In the genomic region with DNA sequence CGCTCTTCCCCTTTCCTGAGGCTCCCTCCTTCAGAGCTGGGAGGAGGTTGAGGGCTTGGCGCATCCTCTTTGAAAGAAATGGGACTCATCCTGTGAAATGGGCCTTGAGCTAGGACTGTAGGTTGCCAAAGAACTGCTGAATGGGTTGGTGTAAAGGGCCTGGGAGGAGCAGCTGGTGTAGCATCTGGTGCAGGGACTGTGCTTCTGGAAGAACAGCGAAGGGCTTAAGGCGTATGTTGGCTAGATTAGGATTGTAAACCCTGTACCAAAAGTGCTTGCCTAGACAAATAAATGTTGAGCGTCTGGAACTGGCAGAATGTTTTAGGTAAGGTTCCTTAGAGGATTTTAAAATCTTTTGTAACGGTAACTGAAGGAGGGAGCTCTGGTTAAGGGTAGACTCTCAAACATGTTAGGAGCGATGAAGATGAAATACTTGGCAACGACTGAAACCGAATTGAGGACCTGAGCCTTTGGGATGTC, we compare ENCODE assay signal across 8 cellular contexts. TPM values are rescaled to one million over a fixed set of nuclear protein-coding genes. Genes with fewer than 3 reads are reported as not detected.
A peak's percentile ranks its signal among the peaks of the same experiment; 100 is the strongest.
DNase-seq lines count a peak whose midpoint lies in the region; ATAC-seq, FAIRE-seq and TF ChIP-seq lines count a peak whose summit lies in the region.

No MANE protein-coding gene starts in this region.

- in situ Hi-C loops in SK-MEL-5 (cut with HindIII; ENCODE audit: low pct_unique_long_range_greater_than_20kb, low sequenced_read_pairs): no loop called here

- no peaks in the 10 kb centered on the region for H3K27me3 ChIP-seq in CD4-positive, alpha-beta T cell (ENCODE audit: control insufficient read depth, insufficient read depth, low read length)

- POLR2A ChIA-PET in CD4-positive, alpha-beta T cell (lab: Charles Lee): interaction anchor here (0.8 to 3.0 kb wide), 15 partner anchors 9 to 1784 kb away, joined by 3 to 19 read pairs (median 6); a partner anchor contains a TSS

- peak overlapping the region; percentile 79 for H3K4me3 ChIP-seq in epithelial cell of proximal tubule (ENCODE audit: low read depth, low read length)

- peaks cover 42% of the 10 kb centered on the region for H3K36me3 Mint-ChIP-seq in CD4-positive, alpha-beta T cell (ENCODE audit: low read depth)
- H3K36me3 Mint-ChIP-seq in nephron (ENCODE audit: low read depth): peaks cover 26% of the 10 kb centered on the region

- CTCF ChIA-PET in CD4-positive, alpha-beta T cell (lab: Charles Lee): interaction anchor here (1.1 to 1.7 kb wide), 3 partner anchors 18 to 29 kb away, joined by 3 to 6 read pairs (median 4); a partner anchor contains a TSS

- H3K27ac ChIP-seq in CD4-positive, alpha-beta T cell (ENCODE audit: low read depth, low read length): peak overlapping the region; percentile 96

- FAIRE-seq in GM19239 (lab: Jason Lieb, UNC): peak; percentile 76

- peak; percentile 11 for ATAC-seq in CD4-positive, alpha-beta T cell (ENCODE audit: poor library complexity)
- peak; percentile 33 for ATAC-seq in HG03196 (IDR thresholded peaks at IDR 0.05; ENCODE audit: unreplicated experiment)

- peak overlapping the region; percentile 100 for H3K27ac Mint-ChIP-seq in CD4-positive, alpha-beta T cell
- peak overlapping the region; percentile 100 for H3K27ac Mint-ChIP-seq in nephron

- H3K4me3 Mint-ChIP-seq in CD4-positive, alpha-beta T cell: peak overlapping the region; percentile 98
- H3K4me3 Mint-ChIP-seq in nephron: peak overlapping the region; percentile 97 to 99 (median 98)

- DNase-seq in CD4-positive, alpha-beta T cell: no peak
- DNase-seq in GM19239 (ENCODE audit: insufficient read length, low spot score) (no peak), SK-MEL-5 (ENCODE audit: low read depth, low spot score) (peak; percentile 38), epithelial cell of proximal tubule (ENCODE audit: low read depth) (no peak), DMS153 (lab: John Stamatoyannopoulos, UW) (no peak), H4 (ENCODE audit: low spot score) (no peak)

- H3K4me1 Mint-ChIP-seq in CD4-positive, alpha-beta T cell (ENCODE audit: low read depth): peaks cover 66% of the 10 kb centered on the region
- peaks cover 27% of the 10 kb centered on the region for H3K4me1 Mint-ChIP-seq in nephron

- no peak for TF ChIP-seq CTCF in CD4-positive, alpha-beta T cell (IDR thresholded peaks at IDR 0.05)
- TF ChIP-seq CTCF in epithelial cell of proximal tubule (conservative IDR thresholded peaks at IDR 0.05; ENCODE audit: low read depth, low read length) (no peak), nephron (IDR thresholded peaks at IDR 0.05; ENCODE audit: unreplicated experiment in 3 of 3) (no peak)

- no peaks in the 10 kb centered on the region for H3K9me3 ChIP-seq in CD4-positive, alpha-beta T cell (ENCODE audit: control insufficient read depth, low read length)

- H3K9me3 Mint-ChIP-seq in CD4-positive, alpha-beta T cell: no peaks in the 10 kb centered on the region
- peaks cover 7% of the 10 kb centered on the region for H3K9me3 Mint-ChIP-seq in nephron

- intact Hi-C loops in CD4-positive, alpha-beta T cell (cut with DNase I, micrococcal nuclease): loop anchor here (2.0 to 10.0 kb wide), 5 partner anchors 24 to 1782 kb away; a partner anchor contains a TSS

- H3K27me3 Mint-ChIP-seq in CD4-positive, alpha-beta T cell: no peaks in the 10 kb centered on the region
- H3K27me3 Mint-ChIP-seq in nephron (ENCODE audit: low read depth): no peaks in the 10 kb centered on the region

RNA-seq across cellular contexts. Expression of a gene that starts 0.6 kb away (rescaled TPM):
- total RNA-seq in CD4-positive, alpha-beta T cell: 10 to 100 TPM; 52.4 to 53.3 TPM
- 16.8 and 17.3 TPM in 2 replicates for total RNA-seq in SK-MEL-5 (2014; rRNA removed; shearing (Covaris generic))
- 14.1 and 23.0 TPM in 2 replicates for polyA plus RNA-seq in SK-MEL-5 (2015; cell fraction: cytosol; rRNA removed)
- polyA plus RNA-seq in SK-MEL-5 (2015; cell fraction: nucleus; rRNA removed): 21.3 and 27.8 TPM in 2 replicates
- 21.6 and 22.0 TPM in 2 replicates for total RNA-seq in epithelial cell of proximal tubule
- total RNA-seq in H4 (2014; rRNA removed; shearing (Covaris generic)): 9.3 and 15.3 TPM in 2 replicates

RNA-seq across cellular contexts. Expression of a gene that starts 27.4 kb away (rescaled TPM):
- total RNA-seq in CD4-positive, alpha-beta T cell: under 1 TPM; 0.75 to 0.77 TPM
- total RNA-seq in SK-MEL-5 (2014; rRNA removed; shearing (Covaris generic)): 24.2 and 25.3 TPM in 2 replicates
- polyA plus RNA-seq in SK-MEL-5 (2015; cell fraction: cytosol; rRNA removed): 12.7 and 13.5 TPM in 2 replicates
- polyA plus RNA-seq in SK-MEL-5 (2015; cell fraction: nucleus; rRNA removed): 13.6 and 39.9 TPM in 2 replicates
- 17.3 and 22.7 TPM in 2 replicates for total RNA-seq in epithelial cell of proximal tubule
- total RNA-seq in H4 (2014; rRNA removed; shearing (Covaris generic)): 21.7 and 35.5 TPM in 2 replicates

Comparison
In these comparisons a context has a peak if more than half of its experiments do, and no peak if none do; other contexts are left out.
1. RNA of a gene that starts 27.4 kb away (total RNA-seq): 21.7 to 35.5 TPM in H4, 24.2 to 25.3 TPM in SK-MEL-5 and 17.3 to 22.7 TPM in epithelial cell of proximal tubule; 0.75 to 0.77 TPM in CD4-positive, alpha-beta T cell; every median in the first group is over 10 times any median in the second.